15 cellular contexts compared by ENCODE assay signal in the genomic region with DNA sequence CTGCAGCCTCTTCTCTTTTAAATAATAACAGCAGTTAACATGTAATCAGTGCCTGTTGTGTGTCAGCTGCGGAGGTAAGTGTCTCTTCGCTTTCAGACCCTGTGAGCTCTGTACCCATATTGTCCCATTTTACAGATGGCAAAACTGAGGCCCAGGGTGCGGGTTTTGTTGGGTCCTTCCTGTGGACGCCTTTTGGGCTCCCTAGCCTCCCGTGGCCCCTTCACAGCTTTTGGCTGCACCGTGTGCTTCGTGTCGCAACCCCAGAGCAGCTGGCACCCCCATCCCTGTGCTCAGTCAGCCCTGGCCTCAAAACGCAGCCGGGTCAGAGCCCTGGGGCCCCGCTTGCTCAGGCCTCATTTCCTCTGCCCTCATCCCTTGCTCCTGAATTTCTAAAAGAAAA. TPM values are rescaled to one million over a fixed set of nuclear protein-coding genes. Genes with fewer than 3 reads are reported as not detected.
DNase-seq lines count a peak whose midpoint lies in the region; ATAC-seq, FAIRE-seq and TF ChIP-seq lines count a peak whose summit lies in the region.
"Had no signal": no experiment of that assay in that cellular context is flagged by ENCODE, and none has a peak within 500 bp of the region (broad histone marks: within the 10 kb centered on the region; RNA-seq: fewer than 3 reads in every experiment).

No MANE protein-coding gene starts in this region.

- no peaks in the 10 kb centered on the region for H3K79me2 ChIP-seq in K562 (ENCODE audit: control insufficient read depth, insufficient read depth, low read length)
- H3K79me2 ChIP-seq in trophoblast cell (ENCODE audit: control insufficient read depth, insufficient read depth, low read length, poor library complexity), result no peaks in the 10 kb centered on the region
- no peaks in the 10 kb centered on the region for H3K79me2 ChIP-seq in smooth muscle cell (ENCODE audit: low read depth)

- H3F3A ChIP-seq in smooth muscle cell (ENCODE audit: low read depth), result peaks cover 6% of the 10 kb centered on the region

- H3K23ac ChIP-seq in trophoblast cell (ENCODE audit: low read length), result no peak overlapping the region

- H3K4me3 ChIP-seq in K562, result no peak overlapping the region
- H3K4me3 ChIP-seq in mesodermal cell (ENCODE audit: extremely low read depth, insufficient read depth, low read length, poor library complexity, severe bottlenecking), result no peak overlapping the region
- H3K4me3 ChIP-seq in trophoblast cell (ENCODE audit: low read depth, low read length), result no peak overlapping the region
- H3K4me3 ChIP-seq in transverse colon, result no peak overlapping the region
- H3K4me3 ChIP-seq in smooth muscle cell, result no peak overlapping the region
- H3K4me3 ChIP-seq: SJSA1 had no signal

- no peak overlapping the region for H3K27ac ChIP-seq in K562 (ENCODE audit: extremely low read depth, low read depth, low read length)
- H3K27ac ChIP-seq in mesodermal cell (ENCODE audit: low read depth, low read length, severe bottlenecking), result peak overlapping the region; percentile 36
- peak overlapping the region; percentile 66 for H3K27ac ChIP-seq in trophoblast cell (ENCODE audit: low read depth, low read length)
- peak overlapping the region in 3 of 4 donors; percentile 75 to 87 (median 78) for H3K27ac ChIP-seq in transverse colon
- H3K27ac ChIP-seq in smooth muscle cell (ENCODE audit: low read depth), result no peak overlapping the region
- H3K27ac ChIP-seq: SJSA1 had no signal

- H3K27me3 ChIP-seq in K562 (ENCODE audit: control insufficient read depth in 2 of 2, insufficient read depth in 2 of 2, low read length in 2 of 2) (peaks cover 12 to 44% of the 10 kb centered on the region in 2 experiments; a peak in 4 of 5 replicates), trophoblast cell (ENCODE audit: insufficient read depth, low read length) (no peaks in the 10 kb centered on the region), transverse colon (no peaks in the 10 kb centered on the region), smooth muscle cell (ENCODE audit: low read depth) (no peaks in the 10 kb centered on the region)
- H3K27me3 ChIP-seq: SJSA1 had no signal

- H3K27me3 Mint-ChIP-seq in Calu3 (ENCODE audit: unreplicated experiment), result peaks cover 27% of the 10 kb centered on the region
- H3K27me3 Mint-ChIP-seq: CD4-positive, alpha-beta memory T cell had no signal

- no peak for TF ChIP-seq RAD21 in K562 (CRISPR knock-in tag; conservative IDR thresholded peaks at IDR 0.05 in 1 of 2, IDR thresholded peaks at IDR 0.05 in 1 of 2)

- H2BK5ac ChIP-seq in trophoblast cell (ENCODE audit: low read depth, low read length, poor library complexity), result peak overlapping the region; percentile 58

- no peak for TF ChIP-seq EP300 in K562 (IDR thresholded peaks at IDR 0.05; ENCODE audit: low read length)
- TF ChIP-seq EP300 in transverse colon (IDR thresholded peaks at IDR 0.05; ENCODE audit: low read depth), result no peak

- no peaks in the 10 kb centered on the region for H3K36me3 Mint-ChIP-seq in Calu3 (ENCODE audit: insufficient read depth, unreplicated experiment)
- H3K36me3 Mint-ChIP-seq: CD4-positive, alpha-beta memory T cell had no signal

- peak overlapping the region; percentile 82 for H2BK120ac ChIP-seq in trophoblast cell (ENCODE audit: insufficient read depth, low read length, poor library complexity)

- CTCF ChIA-PET in K562 (lab: Yijun Ruan, JAX; ENCODE audit: low intra/inter-chr PET ratio), result no interaction called here
- CTCF ChIA-PET in Calu3 (lab: Charles Lee), result interaction anchor here (1.3 to 1.4 kb wide), 3 partner anchors 44 to 594 kb away, joined by 6 to 14 read pairs (median 8); no protein-coding TSS in a partner anchor

- peak overlapping the region; percentile 85 for H4K91ac ChIP-seq in trophoblast cell (ENCODE audit: low read depth, low read length)

- POLR2A ChIA-PET in K562 (lab: Yijun Ruan, JAX), result interaction anchor here (0.6 to 0.7 kb wide), 2 partner anchors 38 to 42 kb away, joined by 3 to 4 read pairs; no protein-coding TSS in a partner anchor

- H3K36me3 ChIP-seq in K562 (ENCODE audit: control insufficient read depth, insufficient read depth, low read length), result no peaks in the 10 kb centered on the region
- no peaks in the 10 kb centered on the region for H3K36me3 ChIP-seq in mesodermal cell (ENCODE audit: control insufficient read depth, insufficient read depth, low read length)
- no peaks in the 10 kb centered on the region for H3K36me3 ChIP-seq in trophoblast cell (ENCODE audit: control insufficient read depth in 1 of 2, insufficient read depth in 2 of 2, low read length in 2 of 2)
- H3K36me3 ChIP-seq in transverse colon, result no peaks in the 10 kb centered on the region
- H3K36me3 ChIP-seq in smooth muscle cell (ENCODE audit: low read depth), result no peaks in the 10 kb centered on the region
- H3K36me3 ChIP-seq: SJSA1 had no signal

- peaks cover 18% of the 10 kb centered on the region for H3K79me1 ChIP-seq in trophoblast cell (ENCODE audit: low read length)

- H2AK5ac ChIP-seq in trophoblast cell (ENCODE audit: low read length), result peak overlapping the region; percentile 69

- H3K9me3 Mint-ChIP-seq in Calu3 (ENCODE audit: low read depth, unreplicated experiment), result no peaks in the 10 kb centered on the region
- H3K9me3 Mint-ChIP-seq: CD4-positive, alpha-beta memory T cell had no signal

- H2AFZ ChIP-seq in K562 (ENCODE audit: low read depth, low read length), result no peak overlapping the region
- no peak overlapping the region for H2AFZ ChIP-seq in trophoblast cell (ENCODE audit: insufficient read depth, low read length, poor library complexity)
- H2AFZ ChIP-seq in smooth muscle cell (ENCODE audit: low read depth), result no peak overlapping the region

- H4K20me1 ChIP-seq in K562 (replicated peaks; ENCODE audit: control insufficient read depth, insufficient read depth, low read length) (peaks cover 5% of the 10 kb centered on the region), smooth muscle cell (ENCODE audit: low read depth) (no peaks in the 10 kb centered on the region)

- WGBS in K562 (ENCODE audit: insufficient coverage, low coverage, missing lambda C conversion rate), result 0% methylated on average over 11 of the region's 11 CpGs
- WGBS in mesodermal cell (ENCODE audit: insufficient coverage in 2 of 2), 2 experiments, result 89 to 97% methylated on average over 11 of the region's 11 CpGs
- WGBS in trophoblast cell (ENCODE audit: extremely low coverage, insufficient coverage, insufficient read length), result no CpG with 5 or more reads among the region's 11 CpGs
- 89% methylated on average over 11 of the region's 11 CpGs; no CpG with 5 or more reads in 1 of the 2 donors for WGBS in transverse colon (ENCODE audit: low coverage in 1 of 2), 2 donors
- 95% methylated on average over 11 of the region's 11 CpGs for WGBS in smooth muscle cell (ENCODE audit: low lambda C conversion rate)

- peak overlapping the region; percentile 75 for H3K14ac ChIP-seq in trophoblast cell (ENCODE audit: low read length)

- H3K9me3 ChIP-seq in K562 (replicated peaks; ENCODE audit: control insufficient read depth, insufficient read depth, low read depth, low read length), result no peaks in the 10 kb centered on the region
- H3K9me3 ChIP-seq in mesodermal cell (ENCODE audit: control insufficient read depth, low read length), result no peaks in the 10 kb centered on the region
- H3K9me3 ChIP-seq in trophoblast cell (ENCODE audit: insufficient read depth, low read depth, low read length), result peaks cover 5% of the 10 kb centered on the region
- no peaks in the 10 kb centered on the region for H3K9me3 ChIP-seq in transverse colon
- H3K9me3 ChIP-seq in smooth muscle cell (replicated peaks; ENCODE audit: low read depth), result no peaks in the 10 kb centered on the region
- H3K9me3 ChIP-seq: SJSA1 had no signal

- no peak for TF ChIP-seq CTCF in K562 (IDR thresholded peaks at IDR 0.05 in 2 of 3, conservative IDR thresholded peaks at IDR 0.05 in 1 of 3; ENCODE audit: insufficient read depth in 2 of 3, low read depth in 1 of 3, low read length in 3 of 3)
- no peak for TF ChIP-seq CTCF in transverse colon (IDR thresholded peaks at IDR 0.05)
- no peak for TF ChIP-seq CTCF in Calu3 (IDR thresholded peaks at IDR 0.05; ENCODE audit: unreplicated experiment)
- TF ChIP-seq CTCF in smooth muscle cell (IDR thresholded peaks at IDR 0.05; ENCODE audit: borderline replicate concordance, insufficient read depth, poor library complexity, severe bottlenecking), result no peak

- intact Hi-C loops in K562 (cut with micrococcal nuclease) (no loop called here), transverse colon (cut with DNase I; ENCODE audit: low total_unique reads) (loop anchor here (5.0 to 10.0 kb wide), 2 partner anchors 33 to 334 kb away; no protein-coding TSS in a partner anchor), Calu3 (cut with micrococcal nuclease; ENCODE audit: unreplicated experiment) (loop anchor here (10.0 kb wide), 1 partner anchor 444 kb away; no protein-coding TSS in a partner anchor)

- H3K4me3 Mint-ChIP-seq in Calu3 (ENCODE audit: low read depth, unreplicated experiment), result no peak overlapping the region
- H3K4me3 Mint-ChIP-seq: CD4-positive, alpha-beta memory T cell had no signal

- peak overlapping the region; percentile 79 for H4K8ac ChIP-seq in trophoblast cell (ENCODE audit: low read depth, low read length)

- DNase-seq in K562 (ENCODE audit: extremely low read depth in 1 of 4, low spot score in 3 of 4) (no peak), trophoblast cell (no peak), transverse colon (no peak), globus pallidus (ENCODE audit: low spot score) (no peak), Calu3 (no peak), smooth muscle cell (lab: John Stamatoyannopoulos, UW; ENCODE audit: unreplicated experiment) (no peak)
- DNase-seq: CD4-positive, alpha-beta memory T cell; GF-D8; NCI-H1105; Right ventricle myocardium superior; RPMI8226 had no signal

- in situ Hi-C loops in K562 (cut with MboI) (loop anchor here (10.0 kb wide), 2 partner anchors 294 to 624 kb away; no protein-coding TSS in a partner anchor), transverse colon (cut with MboI; ENCODE audit: low pct_ligation_motif_present in 1 of 4, low pct_unique_long_range_greater_than_20kb in 1 of 4, low sequenced_read_pairs in 3 of 4) (loop anchor here in 2 of 4 donors (10.0 kb wide), 1 partner anchor 294 kb away; no protein-coding TSS in a partner anchor)

- no peak overlapping the region for H4K12ac ChIP-seq in trophoblast cell (ENCODE audit: low read depth, low read length)

- H3K4ac ChIP-seq in trophoblast cell (ENCODE audit: low read depth, low read length), result peak overlapping the region; percentile 49

- BruUV-seq in K562 (replicated peaks; lab: Mats Ljungman, UMichigan), result no TSS peak
- BruUV-seq in Calu3 (replicated peaks; lab: Mats Ljungman, UMichigan), result no TSS peak

- peak overlapping the region; percentile 68 for H3K18ac ChIP-seq in trophoblast cell (ENCODE audit: low read length)

- FAIRE-seq in K562 (lab: Jason Lieb, UNC), result no peak
- FAIRE-seq: GM12891 had no signal

- H3K4me1 Mint-ChIP-seq in Calu3 (ENCODE audit: low read depth, unreplicated experiment), result no peaks in the 10 kb centered on the region

- TF ChIP-seq POLR2A in K562 (conservative IDR thresholded peaks at IDR 0.05) (no peak), transverse colon (IDR thresholded peaks at IDR 0.05) (no peak)

- no peak overlapping the region for H3K27ac Mint-ChIP-seq in Calu3 (ENCODE audit: unreplicated experiment)

- H3K9ac ChIP-seq in K562 (ENCODE audit: insufficient read depth in 1 of 2, low read depth in 2 of 2, low read length in 2 of 2), result no peak overlapping the region
- no peak overlapping the region for H3K9ac ChIP-seq in trophoblast cell (ENCODE audit: low read length)
- no peak overlapping the region for H3K9ac ChIP-seq in smooth muscle cell (ENCODE audit: low read depth)

- H3K9me1 ChIP-seq in K562 (ENCODE audit: control insufficient read depth, insufficient read depth, low read length), result peaks cover 5% of the 10 kb centered on the region

- ATAC-seq in K562, result no peak

- H3K4me2 ChIP-seq in K562 (ENCODE audit: insufficient read depth, low read length) (no peak overlapping the region), trophoblast cell (ENCODE audit: low read length) (no peak overlapping the region), smooth muscle cell (no peak overlapping the region)

- peak overlapping the region; percentile 93 for H2BK12ac ChIP-seq in trophoblast cell (ENCODE audit: low read length)

- H3K4me1 ChIP-seq in K562 (replicated peaks in 1 of 2; ENCODE audit: control insufficient read depth in 2 of 2, insufficient read depth in 2 of 2, low read length in 2 of 2) (no peaks in the 10 kb centered on the region), mesodermal cell (ENCODE audit: control insufficient read depth, insufficient read depth, low read length, poor library complexity, severe bottlenecking) (peaks cover 10% of the 10 kb centered on the region), trophoblast cell (ENCODE audit: control insufficient read depth in 1 of 2, insufficient read depth in 2 of 2, low read length in 2 of 2) (peaks cover 23 to 32% of the 10 kb centered on the region in 2 experiments), transverse colon (peaks cover 0 to 16% (median 7%) of the 10 kb centered on the region in 4 donors), smooth muscle cell (ENCODE audit: low read depth) (no peaks in the 10 kb centered on the region)
- H3K4me1 ChIP-seq: SJSA1 had no signal

RNA-seq across cellular contexts. Expression of a gene that starts 53.8 kb away (rescaled TPM):
- total RNA-seq in K562 (2011; cell fraction: chromatin; rRNA removed; ENCODE audit: low replicate concordance), result 16.1 and 23.2 TPM in 2 replicates
- 13.3 and 14.8 TPM in 2 replicates for total RNA-seq in K562 (2011; cell fraction: nucleolus; rRNA removed)
- total RNA-seq in K562 (2011; cell fraction: nucleoplasm; rRNA removed), result 14.8 and 22.7 TPM in 2 replicates
- total RNA-seq in K562 (2014; rRNA removed) (1.4 and 1.5 TPM in 2 replicates), K562 (2014; rRNA removed; fragmentation: Illumina TruSeq; extraction: Trizol) (1.9 and 2.6 TPM in 2 replicates), K562 (2015; rRNA removed; fragmentation: Illumina TruSeq; extraction: Trizol) (0.94 and 1.1 TPM in 2 replicates), K562 (2021) (1.8 and 2.8 TPM in 2 replicates), transverse colon (1 to 10 TPM in 3 of 4 donors, not detected in 1; 1.9 to 9.4 (median 3.8) TPM), Calu3 (2022) (11.7 and 17.3 TPM in 2 replicates), smooth muscle cell (2.7 and 6.8 TPM in 2 replicates)
- polyA plus RNA-seq in K562 (2011; rRNA removed) (3.3 and 7.4 TPM in 2 replicates), K562 (2014; fragmentation: Illumina TruSeq; extraction: Trizol) (1.9 and 2.4 TPM in 2 replicates), K562 (2014; fragmentation: Nextera tagmentation; extraction: Ambion mirVana) (1 to 10 TPM in 1 of 2 experiments, under 1 TPM in 1; 0.93 to 1.0 TPM), K562 (2014; rRNA removed) (2.9 and 3.2 TPM in 2 replicates), smooth muscle cell (0.72 and 1.0 TPM in 2 replicates)
- polyA plus RNA-seq in K562 (2011; cell fraction: cytosol; rRNA removed), result 8.9 and 20.6 TPM in 2 replicates
- 11.1 and 28.8 TPM in 2 replicates for polyA plus RNA-seq in K562 (2011; cell fraction: nucleus; rRNA removed)
- polyA plus RNA-seq in K562 (2012), result 0.82 and 1.3 TPM in 2 replicates
- polyA minus RNA-seq in K562 (2011; rRNA and poly(A)+ RNA removed), result 3.9 and 7.9 TPM in 2 replicates
- 1.5 TPM in 1 of 2 replicates, not detected in the other for polyA minus RNA-seq in K562 (2011; cell fraction: cytosol; rRNA and poly(A)+ RNA removed)
- 7.6 and 13.1 TPM in 2 replicates for polyA minus RNA-seq in K562 (2011; cell fraction: nucleus; rRNA and poly(A)+ RNA removed)
- 0.88 TPM for polyA plus RNA-seq in mesodermal cell (2013, experiment 1 of 2)
- 1.9 TPM for polyA plus RNA-seq in mesodermal cell (2013, experiment 2 of 2)
- polyA plus RNA-seq in trophoblast cell (2013), result 0.31 and 0.34 TPM in 2 replicates
- total RNA-seq: HT1080 had no signal

Comparison
In these comparisons a context has a peak if more than half of its experiments do, and no peak if none do; other contexts are left out.
1. H3K27ac ChIP-seq: peak in mesodermal cell (single experiment), trophoblast cell (single experiment) and transverse colon (3 of 4); none in K562 (single experiment) and smooth muscle cell (single experiment).